18 cellular contexts compared by ENCODE assay signal in genomic region chr9:98852961-98853360, GRCh38. TPM values are rescaled to one million over a fixed set of nuclear protein-coding genes. Genes with fewer than 3 reads are reported as not detected.
DNase-seq lines count a peak whose midpoint lies in the region; ATAC-seq, FAIRE-seq and TF ChIP-seq lines count a peak whose summit lies in the region.
"Had no signal": no experiment of that assay in that cellular context is flagged by ENCODE, and none has a peak within 500 bp of the region (broad histone marks: within the 10 kb centered on the region; RNA-seq: fewer than 3 reads in every experiment).

No MANE protein-coding gene starts in this region.

- H2AFZ ChIP-seq in IMR-90 (replicated peaks; ENCODE audit: low read length, poor library complexity) (no peak overlapping the region), K562 (ENCODE audit: low read depth, low read length) (0 out of 2 replicates have a peak overlapping the region, but pooled peaks have one; percentile 11)

- no peak overlapping the region for H2AK9ac ChIP-seq in IMR-90 (replicated peaks; ENCODE audit: low read depth, low read length, poor library complexity)

- no peaks in the 10 kb centered on the region for H3K79me1 ChIP-seq in IMR-90 (ENCODE audit: low read depth in 1 of 2, low read length in 2 of 2)

- H3K9me3 Mint-ChIP-seq in stimulated activated naive B cell treated with anti-CD40 and anti-IgM and Interleukin-4, amounts not matched to agents 10 μg/mL and 1 μg/mL and 100 μg/mL, for 72 hours, result peaks cover 8 to 14% of the 10 kb centered on the region in 2 donors
- H3K9me3 Mint-ChIP-seq: H9 had no signal

- H3K27ac Mint-ChIP-seq in stimulated activated naive B cell treated with anti-CD40 and anti-IgM and Interleukin-4, amounts not matched to agents 10 μg/mL and 1 μg/mL and 100 μg/mL, for 72 hours, result no peak overlapping the region
- H3K27ac Mint-ChIP-seq: CD8-positive, alpha-beta T cell; H9 had no signal

- TF ChIP-seq CTCF in IMR-90 (conservative IDR thresholded peaks at IDR 0.05; ENCODE audit: low read depth, low read length) (no peak), K562 (IDR thresholded peaks at IDR 0.05 in 2 of 3, conservative IDR thresholded peaks at IDR 0.05 in 1 of 3; ENCODE audit: insufficient read depth in 2 of 3, low read depth in 1 of 3, low read length in 3 of 3) (no peak), dorsolateral prefrontal cortex (IDR thresholded peaks at IDR 0.05 in 54 of 56, conservative IDR thresholded peaks at IDR 0.05 in 2 of 56; ENCODE audit: low read depth in 1 of 56, partially characterized antibody in 56 of 56) (no peak)

- H3K36me3 ChIP-seq in IMR-90 (ENCODE audit: control insufficient read depth, insufficient read depth, low read length) (no peaks in the 10 kb centered on the region), K562 (ENCODE audit: control insufficient read depth, insufficient read depth, low read length) (peaks cover 33% of the 10 kb centered on the region)

- H3K9ac ChIP-seq in IMR-90 (ENCODE audit: low read depth, low read length), result no peak overlapping the region
- H3K9ac ChIP-seq in K562 (ENCODE audit: insufficient read depth in 1 of 2, low read depth in 2 of 2, low read length in 2 of 2), result no peak overlapping the region

- TF ChIP-seq POLR2A in IMR-90 (IDR thresholded peaks at IDR 0.05; ENCODE audit: low read depth, low read length) (no peak), K562 (conservative IDR thresholded peaks at IDR 0.05) (no peak)

- no peak overlapping the region for H3K27ac ChIP-seq in IMR-90 (ENCODE audit: insufficient read depth, low read length)
- no peak overlapping the region; the same call in 2 of the 3 replicates for H3K27ac ChIP-seq in K562 (ENCODE audit: extremely low read depth, low read depth, low read length)
- H3K27ac ChIP-seq in dorsolateral prefrontal cortex, result no peak overlapping the region

- H3K14ac ChIP-seq in IMR-90 (replicated peaks; ENCODE audit: low read depth, low read length), result 0 out of 2 replicates have a peak overlapping the region, but pooled peaks have one; percentile 33

- CTCF ChIA-PET in IMR-90 (lab: Yijun Ruan, JAX), result no interaction called here
- CTCF ChIA-PET in K562 (lab: Yijun Ruan, JAX; ENCODE audit: low intra/inter-chr PET ratio), result no interaction called here

- no peak overlapping the region for H2BK20ac ChIP-seq in IMR-90 (ENCODE audit: low read depth, low read length)

- peak overlapping the region; percentile 12; the same call in 1 of the 2 replicates for H4K91ac ChIP-seq in IMR-90 (ENCODE audit: insufficient read depth, low read depth, low read length)

- no peaks in the 10 kb centered on the region for H3K79me2 ChIP-seq in K562 (ENCODE audit: control insufficient read depth, insufficient read depth, low read length)

- H3K4me1 Mint-ChIP-seq in stimulated activated naive B cell treated with anti-CD40 and anti-IgM and Interleukin-4, amounts not matched to agents 10 μg/mL and 1 μg/mL and 100 μg/mL, for 72 hours, result peaks cover 0 to 7% of the 10 kb centered on the region in 2 donors

- no peak overlapping the region for H4K8ac ChIP-seq in IMR-90 (ENCODE audit: low read depth in 2 of 2, low read length in 2 of 2)

- H3K23ac ChIP-seq in IMR-90 (ENCODE audit: low read depth, low read length), result no peak overlapping the region

- TF ChIP-seq RAD21 in IMR-90 (IDR thresholded peaks at IDR 0.05; ENCODE audit: low read length), result no peak
- TF ChIP-seq RAD21 in K562 (CRISPR knock-in tag; conservative IDR thresholded peaks at IDR 0.05 in 1 of 2, IDR thresholded peaks at IDR 0.05 in 1 of 2), result no peak

- intact Hi-C loops in IMR-90 (cut with micrococcal nuclease), result no loop called here
- intact Hi-C loops in K562 (cut with micrococcal nuclease), result no loop called here
- intact Hi-C loops in dorsolateral prefrontal cortex (cut with DNase I), result no loop called here

- no CpG with 5 or more reads among the region's 2 CpGs for WGBS in IMR-90 (ENCODE audit: extremely low coverage in 2 of 2, insufficient read length in 1 of 2), 2 experiments
- WGBS in K562 (ENCODE audit: insufficient coverage, low coverage, missing lambda C conversion rate), result 96% methylated on average over 2 of the region's 2 CpGs

- no peak for TF ChIP-seq EP300 in K562 (IDR thresholded peaks at IDR 0.05; ENCODE audit: low read length)

- no peak for FAIRE-seq in K562 (lab: Jason Lieb, UNC)
- FAIRE-seq: A204.1, GM12878, GM19239, H1 had no signal

- no peak overlapping the region for H3K4me3 ChIP-seq in IMR-90 (ENCODE audit: insufficient read depth, low read depth, low read length)
- no peak overlapping the region for H3K4me3 ChIP-seq in K562
- H3K4me3 ChIP-seq in dorsolateral prefrontal cortex, result no peak overlapping the region
- H3K4me3 ChIP-seq: GM12878 had no signal

- H3K4me2 ChIP-seq in IMR-90 (ENCODE audit: low read depth, low read length) (no peak overlapping the region), K562 (ENCODE audit: insufficient read depth, low read length) (no peak overlapping the region)

- no peak overlapping the region for H3K4me3 Mint-ChIP-seq in stimulated activated naive B cell treated with anti-CD40 and anti-IgM and Interleukin-4, amounts not matched to agents 10 μg/mL and 1 μg/mL and 100 μg/mL, for 72 hours
- H3K4me3 Mint-ChIP-seq: CD8-positive, alpha-beta T cell; H9 had no signal

- BruUV-seq in IMR-90 (replicated peaks; lab: Mats Ljungman, UMichigan) (no TSS peak), K562 (replicated peaks; lab: Mats Ljungman, UMichigan) (no TSS peak)

- no peaks in the 10 kb centered on the region for H3K27me3 ChIP-seq in IMR-90 (ENCODE audit: control insufficient read depth, insufficient read depth, low read length)
- no peaks in the 10 kb centered on the region for H3K27me3 ChIP-seq in K562 (ENCODE audit: control insufficient read depth in 2 of 2, insufficient read depth in 2 of 2, low read length in 2 of 2)
- H3K27me3 ChIP-seq in dorsolateral prefrontal cortex, result no peaks in the 10 kb centered on the region

- H2BK5ac ChIP-seq in IMR-90 (ENCODE audit: low read depth, low read length, poor library complexity, severe bottlenecking), result no peak overlapping the region

- H2BK15ac ChIP-seq in IMR-90 (ENCODE audit: low read depth, low read length), result no peak overlapping the region

- no peak overlapping the region for H3K18ac ChIP-seq in IMR-90 (ENCODE audit: low read depth, low read length)

- DNase-seq in IMR-90 (no peak), K562 (ENCODE audit: extremely low read depth in 1 of 4, low spot score in 3 of 4) (no peak), mesenteric fat pad (ENCODE audit: low spot score) (peak; percentile 33), dorsolateral prefrontal cortex (no peak), AG08395 (ENCODE audit: low spot score) (no peak), EL (no peak)
- DNase-seq in stimulated activated naive B cell treated with anti-CD40 and anti-IgM and Interleukin-4, amounts not matched to agents 10 μg/mL and 1 μg/mL and 100 μg/mL, for 72 hours, result no peak
- DNase-seq: ACHN; AML-193; Calu3; CD8-positive, alpha-beta T cell; DMS79 treated with DMSO at 0.1 percent for 48 hours; H9; KBM-7 had no signal

- H2BK120ac ChIP-seq in IMR-90 (ENCODE audit: low read depth, low read length), result no peak overlapping the region

- H3K4me1 ChIP-seq in IMR-90 (ENCODE audit: control insufficient read depth, insufficient read depth, low read length) (peaks cover 11% of the 10 kb centered on the region), K562 (replicated peaks in 1 of 2; ENCODE audit: control insufficient read depth in 2 of 2, insufficient read depth in 2 of 2, low read length in 2 of 2) (peaks cover 11 to 54% of the 10 kb centered on the region in 2 experiments; a peak in 4 of 5 replicates)

- H3K9me3 ChIP-seq in IMR-90 (ENCODE audit: control insufficient read depth, insufficient read depth, low read length), result no peaks in the 10 kb centered on the region
- peaks cover 5% of the 10 kb centered on the region for H3K9me3 ChIP-seq in K562 (replicated peaks; ENCODE audit: control insufficient read depth, insufficient read depth, low read depth, low read length)

- in situ Hi-C loops in IMR-90 (cut with MboI; ENCODE audit: low sequenced_read_pairs) (loop anchor here (25.0 kb wide), 1 partner anchor 984 kb away; no protein-coding TSS in a partner anchor), K562 (cut with MboI) (loop anchor here (5.0 kb wide), 1 partner anchor 284 kb away; no protein-coding TSS in a partner anchor)

- H4K5ac ChIP-seq in IMR-90 (ENCODE audit: low read depth, low read length), result no peak overlapping the region

- H3K4ac ChIP-seq in IMR-90 (ENCODE audit: low read depth, low read length), result no peak overlapping the region

- H2AK5ac ChIP-seq in IMR-90 (ENCODE audit: low read depth, low read length), result no peak overlapping the region

- dilution Hi-C loops in IMR-90 (cut with HindIII; ENCODE audit: low sequenced_read_pairs, unreplicated experiment), result no loop called here

- ATAC-seq in IMR-90 (ENCODE audit: low read depth) (no peak), K562 (no peak)
- ATAC-seq in stimulated activated naive B cell treated with anti-CD40 and anti-IgM and Interleukin-4, amounts not matched to agents 10 μg/mL and 1 μg/mL and 100 μg/mL, for 72 hours (replicated peaks), result no peak
- ATAC-seq: CD8-positive, alpha-beta T cell; GM12878 had no signal

- POLR2A ChIA-PET in IMR-90 (lab: Charles Lee; ENCODE audit: unreplicated experiment) (no interaction called here), K562 (lab: Yijun Ruan, JAX) (interaction anchor here (0.6 kb wide), 1 partner anchor 115 kb away, joined by 3 read pairs; no protein-coding TSS in a partner anchor)

- peaks cover 0 to 22% of the 10 kb centered on the region in 2 donors for H3K27me3 Mint-ChIP-seq in stimulated activated naive B cell treated with anti-CD40 and anti-IgM and Interleukin-4, amounts not matched to agents 10 μg/mL and 1 μg/mL and 100 μg/mL, for 72 hours

- H3K36me3 Mint-ChIP-seq in stimulated activated naive B cell treated with anti-CD40 and anti-IgM and Interleukin-4, amounts not matched to agents 10 μg/mL and 1 μg/mL and 100 μg/mL, for 72 hours, result peaks cover 0 to 2% of the 10 kb centered on the region in 2 donors

- H4K20me1 ChIP-seq in IMR-90 (ENCODE audit: insufficient read depth, low read length), result no peaks in the 10 kb centered on the region
- H4K20me1 ChIP-seq in K562 (replicated peaks; ENCODE audit: control insufficient read depth, insufficient read depth, low read length), result no peaks in the 10 kb centered on the region

- H3K56ac ChIP-seq in IMR-90 (ENCODE audit: extremely low read depth, insufficient read depth, low read length), result no peak overlapping the region

- H3K9me1 ChIP-seq in IMR-90 (ENCODE audit: insufficient read depth, low read length) (peaks cover 6% of the 10 kb centered on the region), K562 (ENCODE audit: control insufficient read depth, insufficient read depth, low read length) (no peaks in the 10 kb centered on the region)

RNA-seq across cellular contexts. Expression of gene GALNT12, which starts 45.5 kb away (rescaled TPM):
- total RNA-seq in IMR-90 (2012; rRNA removed) (2.5 TPM in 2 replicates), K562 (2014; rRNA removed) (36.3 and 39.1 TPM in 2 replicates), K562 (2014; rRNA removed; fragmentation: Illumina TruSeq; extraction: Trizol) (44.2 and 51.1 TPM in 2 replicates), K562 (2015; rRNA removed; fragmentation: Illumina TruSeq; extraction: Trizol) (43.6 and 46.8 TPM in 2 replicates), K562 (2021) (38.1 and 39.3 TPM in 2 replicates), mesenteric fat pad (1.4 TPM), dorsolateral prefrontal cortex (1 to 10 TPM; 1.6 to 9.7 (median 3.9) TPM)
- polyA plus RNA-seq in IMR-90 (2012; rRNA removed) (2.0 and 2.3 TPM in 2 replicates), K562 (2011; rRNA removed) (82.9 and 86.6 TPM in 2 replicates), K562 (2014; fragmentation: Illumina TruSeq; extraction: Trizol) (42.4 and 45.3 TPM in 2 replicates), K562 (2014; fragmentation: Nextera tagmentation; extraction: Ambion mirVana) (10 to 100 TPM; 29.7 to 33.7 TPM), K562 (2014; rRNA removed) (45.6 and 49.4 TPM in 2 replicates)
- polyA plus RNA-seq in IMR-90 (2012; cell fraction: cytosol; rRNA removed), result 1.8 and 4.3 TPM in 2 replicates
- polyA plus RNA-seq in IMR-90 (2012; cell fraction: nucleus; rRNA removed; ENCODE audit: low replicate concordance), result 2.1 and 6.0 TPM in 2 replicates
- 99.2 and 173 TPM in 2 replicates for total RNA-seq in K562 (2011; cell fraction: chromatin; rRNA removed; ENCODE audit: low replicate concordance)
- total RNA-seq in K562 (2011; cell fraction: nucleolus; rRNA removed), result 75.7 and 81.2 TPM in 2 replicates
- 101 and 122 TPM in 2 replicates for total RNA-seq in K562 (2011; cell fraction: nucleoplasm; rRNA removed)
- polyA plus RNA-seq in K562 (2011; cell fraction: cytosol; rRNA removed), result 28.4 and 41.1 TPM in 2 replicates
- 163 and 207 TPM in 2 replicates for polyA plus RNA-seq in K562 (2011; cell fraction: nucleus; rRNA removed)
- polyA plus RNA-seq in K562 (2012), result 37.8 and 58.5 TPM in 2 replicates
- 35.3 and 36.9 TPM in 2 replicates for polyA minus RNA-seq in K562 (2011; rRNA and poly(A)+ RNA removed)
- polyA minus RNA-seq in K562 (2011; cell fraction: cytosol; rRNA and poly(A)+ RNA removed), result 12.0 and 15.8 TPM in 2 replicates
- polyA minus RNA-seq in K562 (2011; cell fraction: nucleus; rRNA and poly(A)+ RNA removed), result 32.7 and 49.1 TPM in 2 replicates

RNA-seq across cellular contexts. Expression of gene ANKS6, which starts 56.6 kb away (rescaled TPM):
- total RNA-seq in IMR-90 (2012; rRNA removed) (8.6 and 9.0 TPM in 2 replicates), K562 (2014; rRNA removed) (46.3 and 64.7 TPM in 2 replicates), K562 (2014; rRNA removed; fragmentation: Illumina TruSeq; extraction: Trizol) (25.4 and 28.5 TPM in 2 replicates), K562 (2015; rRNA removed; fragmentation: Illumina TruSeq; extraction: Trizol) (30.1 and 31.9 TPM in 2 replicates), K562 (2021) (72.2 and 74.5 TPM in 2 replicates), mesenteric fat pad (18.1 TPM), dorsolateral prefrontal cortex (10 to 100 TPM; 21.8 to 47.3 (median 33.7) TPM)
- polyA plus RNA-seq in IMR-90 (2012; rRNA removed) (23.6 and 24.0 TPM in 2 replicates), K562 (2011; rRNA removed) (46.5 and 50.7 TPM in 2 replicates), K562 (2014; fragmentation: Illumina TruSeq; extraction: Trizol) (36.9 and 41.8 TPM in 2 replicates), K562 (2014; fragmentation: Nextera tagmentation; extraction: Ambion mirVana) (10 to 100 TPM in 1 of 2 experiments, 1 to 10 TPM in 1; 9.9 to 11.8 TPM), K562 (2014; rRNA removed) (68.8 and 74.3 TPM in 2 replicates)
- 16.4 and 20.2 TPM in 2 replicates for polyA plus RNA-seq in IMR-90 (2012; cell fraction: cytosol; rRNA removed)
- polyA plus RNA-seq in IMR-90 (2012; cell fraction: nucleus; rRNA removed; ENCODE audit: low replicate concordance), result 78.2 and 92.5 TPM in 2 replicates
- 68.9 and 115 TPM in 2 replicates for total RNA-seq in K562 (2011; cell fraction: chromatin; rRNA removed; ENCODE audit: low replicate concordance)
- 69.9 and 73.9 TPM in 2 replicates for total RNA-seq in K562 (2011; cell fraction: nucleolus; rRNA removed)
- 65.8 and 76.9 TPM in 2 replicates for total RNA-seq in K562 (2011; cell fraction: nucleoplasm; rRNA removed)
- polyA plus RNA-seq in K562 (2011; cell fraction: cytosol; rRNA removed), result 43.5 and 86.7 TPM in 2 replicates
- polyA plus RNA-seq in K562 (2011; cell fraction: nucleus; rRNA removed), result 120 and 181 TPM in 2 replicates
- 43.7 and 44.2 TPM in 2 replicates for polyA plus RNA-seq in K562 (2012)
- 27.0 and 35.5 TPM in 2 replicates for polyA minus RNA-seq in K562 (2011; rRNA and poly(A)+ RNA removed)
- 29.9 and 31.2 TPM in 2 replicates for polyA minus RNA-seq in K562 (2011; cell fraction: cytosol; rRNA and poly(A)+ RNA removed)
- polyA minus RNA-seq in K562 (2011; cell fraction: nucleus; rRNA and poly(A)+ RNA removed), result 31.0 and 35.3 TPM in 2 replicates
